Comparison of ENCODE assay signal across 18 cellular contexts in genomic region chr7:28625446-28625845, GRCh38.
"Had no signal": no experiment of that assay in that cellular context is flagged by ENCODE, and none has a peak within 500 bp of the region (broad histone marks: within the 10 kb centered on the region; RNA-seq: fewer than 3 reads in every experiment).

No MANE protein-coding gene starts in this region.

- H3K9me3 Mint-ChIP-seq: naive thymus-derived CD8-positive, alpha-beta T cell; neural crest cell had no signal

- H3K27me3 ChIP-seq: dorsolateral prefrontal cortex, ovary, tibial artery, upper lobe of left lung, vagina had no signal

- H3K27ac Mint-ChIP-seq: naive thymus-derived CD8-positive, alpha-beta T cell had no signal

- H3K4me1 Mint-ChIP-seq: neural crest cell had no signal

- H3K4me3 ChIP-seq: coronary artery, dorsolateral prefrontal cortex, mucosa of descending colon, ovary, prostate gland, tibial artery, upper lobe of left lung, vagina had no signal

- H3K36me3 Mint-ChIP-seq: naive thymus-derived CD8-positive, alpha-beta T cell had no signal

- DNase-seq: central memory CD4-positive, alpha-beta T cell; dorsolateral prefrontal cortex; effector CD8-positive, alpha-beta T cell; kidney glomerular epithelial cell; mucosa of descending colon; naive thymus-derived CD8-positive, alpha-beta T cell; nucleus accumbens; ovary; small intestine; stimulated activated CD4-positive, alpha-beta T cell treated with anti-CD3 and anti-CD28 coated beads, Interleukin-12 subunit alpha, Interleukin-12 subunit beta, amount 100 ng/mL, for 4 hours; stimulated activated CD4-positive, alpha-beta T cell treated with anti-CD3 and anti-CD28 coated beads, Interleukin-2, amount 100 ng/mL, for 48 hours; stimulated activated naive CD4-positive, alpha-beta T cell treated with Interleukin-2 at 50 U/mL for 16 hours; tibial artery; upper lobe of left lung had no signal

- H3K4me1 ChIP-seq: prostate gland had no signal

- H3K4me3 Mint-ChIP-seq: naive thymus-derived CD8-positive, alpha-beta T cell; neural crest cell had no signal

- H3K27ac ChIP-seq: coronary artery, dorsolateral prefrontal cortex, ovary, prostate gland, tibial artery, upper lobe of left lung, vagina had no signal

- H3K9me3 ChIP-seq: mucosa of descending colon, ovary, prostate gland, tibial artery, upper lobe of left lung, vagina had no signal

- H3K36me3 ChIP-seq: ovary, prostate gland, tibial artery, upper lobe of left lung, vagina had no signal
